11 cellular contexts compared by ENCODE assay signal in the genomic region with DNA sequence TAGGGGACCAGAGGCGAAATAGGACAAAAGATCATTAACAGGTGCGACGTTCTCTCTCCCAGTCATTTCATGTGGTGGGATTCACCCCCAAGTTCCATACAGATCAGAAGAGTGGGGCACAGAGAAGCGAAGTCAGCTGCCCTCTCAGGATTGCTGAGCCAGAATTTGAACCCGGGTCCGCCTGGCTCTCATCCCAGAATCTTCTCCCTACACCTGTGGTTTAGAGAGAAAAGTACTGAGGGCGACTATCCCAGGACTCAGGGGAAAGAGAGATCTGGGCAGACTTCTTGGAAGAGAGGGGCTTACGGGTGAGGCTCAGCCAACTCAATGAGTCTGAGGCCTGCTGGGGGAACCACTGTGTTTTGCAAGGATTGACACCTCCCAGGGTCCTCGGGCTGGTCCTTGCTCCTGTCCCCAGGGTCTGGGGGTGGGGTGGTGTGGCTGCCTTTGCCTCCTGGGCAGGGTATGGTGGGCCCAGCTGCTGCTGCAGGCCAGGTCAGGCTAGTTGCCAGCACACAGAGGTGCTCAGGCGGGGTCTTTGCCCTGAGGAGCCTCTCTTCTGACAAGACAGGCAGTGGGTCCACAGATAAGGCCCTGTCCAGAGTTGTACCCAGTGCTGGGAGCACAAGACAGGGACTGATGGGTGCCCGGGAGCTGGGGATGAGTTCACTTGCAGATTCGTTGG. TPM values are rescaled to one million over a fixed set of nuclear protein-coding genes. Genes with fewer than 3 reads are reported as not detected.
DNase-seq lines count a peak whose midpoint lies in the region; ATAC-seq, FAIRE-seq and TF ChIP-seq lines count a peak whose summit lies in the region.
"Had no signal": no experiment of that assay in that cellular context is flagged by ENCODE, and none has a peak within 500 bp of the region (broad histone marks: within the 10 kb centered on the region; RNA-seq: fewer than 3 reads in every experiment).

No MANE protein-coding gene starts in this region.

- H3K18ac ChIP-seq in mesendoderm (ENCODE audit: low read length), result no peak overlapping the region

- no peak overlapping the region for H4K5ac ChIP-seq in mesendoderm (ENCODE audit: low read length)

- H2AFZ ChIP-seq in mammary epithelial cell (ENCODE audit: low read depth, low read length) (no peak overlapping the region), K562 (ENCODE audit: low read depth, low read length) (no peak overlapping the region)

- POLR2A ChIA-PET in MCF 10A (lab: Yijun Ruan, JAX) (no interaction called here), K562 (lab: Yijun Ruan, JAX) (no interaction called here)

- intact Hi-C loops in MCF 10A (cut with micrococcal nuclease) (no loop called here), mammary epithelial cell (cut with micrococcal nuclease) (no loop called here), K562 (cut with micrococcal nuclease) (no loop called here), transverse colon (cut with DNase I; ENCODE audit: low total_unique reads) (no loop called here)

- H3K27ac ChIP-seq in mammary epithelial cell (ENCODE audit: insufficient read depth, low read depth, low read length) (no peak overlapping the region), K562 (ENCODE audit: extremely low read depth, low read depth, low read length) (no peak overlapping the region), mesendoderm (ENCODE audit: low read depth, low read length) (no peak overlapping the region), transverse colon (peak overlapping the region; percentile 92 to 96 (median 94))

- peaks cover 5% of the 10 kb centered on the region for H3K36me3 Mint-ChIP-seq in MCF 10A (ENCODE audit: insufficient read depth, unreplicated experiment)

- H4K20me1 ChIP-seq in mammary epithelial cell (ENCODE audit: insufficient read depth, low read length) (no peaks in the 10 kb centered on the region), K562 (replicated peaks; ENCODE audit: control insufficient read depth, insufficient read depth, low read length) (peaks cover 16% of the 10 kb centered on the region)

- no peak for TF ChIP-seq POLR2A in K562 (conservative IDR thresholded peaks at IDR 0.05)
- no peak for TF ChIP-seq POLR2A in transverse colon (IDR thresholded peaks at IDR 0.05)

- no peak overlapping the region for H2BK120ac ChIP-seq in mesendoderm (ENCODE audit: low read depth, low read length)

- H4K8ac ChIP-seq in mesendoderm (ENCODE audit: low read depth, low read length), result no peak overlapping the region

- H3K4me2 ChIP-seq in mammary epithelial cell (ENCODE audit: insufficient read depth, low read depth, low read length) (no peak overlapping the region), K562 (ENCODE audit: insufficient read depth, low read length) (0 out of 2 replicates have a peak overlapping the region, but pooled peaks have one; percentile 66), mesendoderm (ENCODE audit: low read length) (peak overlapping the region; percentile 20)

- no peaks in the 10 kb centered on the region for H3K4me1 Mint-ChIP-seq in MCF 10A (ENCODE audit: insufficient read depth, unreplicated experiment)

- H3K36me3 ChIP-seq in mammary epithelial cell (ENCODE audit: insufficient read depth, low read length) (no peaks in the 10 kb centered on the region), K562 (ENCODE audit: control insufficient read depth, insufficient read depth, low read length) (no peaks in the 10 kb centered on the region; the same call in 2 of the 3 replicates), mesendoderm (ENCODE audit: control insufficient read depth, insufficient read depth, low read length) (no peaks in the 10 kb centered on the region), transverse colon (no peaks in the 10 kb centered on the region)

- no peaks in the 10 kb centered on the region for H3K27me3 ChIP-seq in mammary epithelial cell (ENCODE audit: insufficient read depth, low read length)
- H3K27me3 ChIP-seq in K562 (ENCODE audit: control insufficient read depth in 2 of 2, insufficient read depth in 2 of 2, low read length in 2 of 2), result peaks cover 4 to 53% of the 10 kb centered on the region in 2 experiments
- H3K27me3 ChIP-seq in mesendoderm (ENCODE audit: insufficient read depth, low read length, poor library complexity), result no peaks in the 10 kb centered on the region
- no peaks in the 10 kb centered on the region for H3K27me3 ChIP-seq in transverse colon

- BruUV-seq in MCF 10A (replicated peaks; lab: Mats Ljungman, UMichigan) (no TSS peak), mammary epithelial cell (replicated peaks; lab: Mats Ljungman, UMichigan) (no TSS peak), K562 (replicated peaks; lab: Mats Ljungman, UMichigan) (TSS peak; percentile 64)

- H3K56ac ChIP-seq in mesendoderm (ENCODE audit: low read length), result peak overlapping the region; percentile 56

- H3K4me3 ChIP-seq in mammary epithelial cell (replicated peaks in 1 of 3; ENCODE audit: insufficient read depth in 1 of 3, low read depth in 2 of 3, low read length in 3 of 3) (no peak overlapping the region), K562 (no peak overlapping the region), mesendoderm (ENCODE audit: low read length) (no peak overlapping the region), transverse colon (peak overlapping the region; percentile 52 to 85 (median 69))

- no peak overlapping the region for H3K4ac ChIP-seq in mesendoderm (ENCODE audit: low read depth, low read length)

- H3K9me3 ChIP-seq in mammary epithelial cell (replicated peaks; ENCODE audit: insufficient read depth, low read length) (no peaks in the 10 kb centered on the region), K562 (replicated peaks; ENCODE audit: control insufficient read depth, insufficient read depth, low read depth, low read length) (no peaks in the 10 kb centered on the region), transverse colon (no peaks in the 10 kb centered on the region)

- H3K27me3 Mint-ChIP-seq in MCF 10A (ENCODE audit: insufficient read depth, unreplicated experiment), result no peaks in the 10 kb centered on the region

- H3K79me1 ChIP-seq in mesendoderm (ENCODE audit: low read length), result no peaks in the 10 kb centered on the region

- H3K4me1 ChIP-seq in mammary epithelial cell (ENCODE audit: insufficient read depth, low read length) (peaks cover 7% of the 10 kb centered on the region), K562 (replicated peaks in 1 of 2; ENCODE audit: control insufficient read depth in 2 of 2, insufficient read depth in 2 of 2, low read length in 2 of 2) (peaks cover 4 to 29% of the 10 kb centered on the region in 2 experiments; a peak in 4 of 5 replicates), mesendoderm (ENCODE audit: control insufficient read depth, low read depth, low read length) (no peaks in the 10 kb centered on the region), transverse colon (peaks cover 22 to 82% (median 62%) of the 10 kb centered on the region in 4 donors)

- dilution Hi-C loops in mammary epithelial cell (cut with HindIII; ENCODE audit: low sequenced_read_pairs), result loop anchor here (5.0 kb wide), 1 partner anchor 54 kb away; no protein-coding TSS in a partner anchor

- DNase-seq in MCF 10A (ENCODE audit: unreplicated experiment), result no peak
- DNase-seq in mammary epithelial cell, result no peak
- DNase-seq in K562 (ENCODE audit: extremely low read depth in 1 of 4, low spot score in 3 of 4), result no peak
- DNase-seq in mesendoderm, result no peak
- DNase-seq in transverse colon, result peak; percentile 11
- DNase-seq in activated gamma-delta T cell (lab: John Stamatoyannopoulos, UW), result no peak
- no peak for DNase-seq in SHP77 (lab: John Stamatoyannopoulos, UW)
- DNase-seq in AML-193 (lab: John Stamatoyannopoulos, UW), result no peak
- DNase-seq: stimulated activated CD4-positive, alpha-beta T cell treated with anti-CD3 and anti-CD28 coated beads, Interleukin-4, amount 100 ng/mL, for 1 hour had no signal

- H3K23ac ChIP-seq in mesendoderm (ENCODE audit: low read length), result no peak overlapping the region

- H3K9me1 ChIP-seq in K562 (ENCODE audit: control insufficient read depth, insufficient read depth, low read length), result no peaks in the 10 kb centered on the region

- H3K9me3 Mint-ChIP-seq in MCF 10A (ENCODE audit: unreplicated experiment), result no peaks in the 10 kb centered on the region

- no peak overlapping the region for H2BK15ac ChIP-seq in mesendoderm (replicated peaks; ENCODE audit: low read depth)

- H3K4me3 Mint-ChIP-seq in MCF 10A (ENCODE audit: unreplicated experiment), result peak overlapping the region; percentile 68

- H3K79me2 ChIP-seq in mammary epithelial cell (ENCODE audit: insufficient read depth, low read length) (no peaks in the 10 kb centered on the region), K562 (ENCODE audit: control insufficient read depth, insufficient read depth, low read length) (no peaks in the 10 kb centered on the region), mesendoderm (ENCODE audit: control insufficient read depth, insufficient read depth, low read length) (no peaks in the 10 kb centered on the region)

- TF ChIP-seq EP300 in K562 (IDR thresholded peaks at IDR 0.05; ENCODE audit: low read length) (no peak), transverse colon (IDR thresholded peaks at IDR 0.05; ENCODE audit: low read depth) (no peak)

- H2AK5ac ChIP-seq in mesendoderm (ENCODE audit: low read length), result no peak overlapping the region

- H3K9ac ChIP-seq in mammary epithelial cell (ENCODE audit: insufficient read depth, low read length) (no peak overlapping the region), K562 (ENCODE audit: insufficient read depth in 1 of 2, low read depth in 2 of 2, low read length in 2 of 2) (peak overlapping the region in 1 of 2 experiments; percentile 55; a peak in 2 of 4 replicates), mesendoderm (ENCODE audit: low read length) (peak overlapping the region; percentile 72)

- WGBS in mammary epithelial cell (ENCODE audit: low coverage, missing lambda C conversion rate), result 71% methylated on average over 11 of the region's 12 CpGs
- WGBS in K562 (ENCODE audit: insufficient coverage, low coverage, missing lambda C conversion rate), result 20% methylated on average over 12 of the region's 12 CpGs
- WGBS in mesendoderm (ENCODE audit: extremely low coverage, insufficient coverage, low lambda C conversion rate), result no CpG with 5 or more reads among the region's 12 CpGs
- 33 to 53% methylated on average over 1 to 12 of the region's 12 CpGs for WGBS in transverse colon (ENCODE audit: low coverage in 1 of 2), 2 donors

- TF ChIP-seq CTCF in MCF 10A (IDR thresholded peaks at IDR 0.05; ENCODE audit: unreplicated experiment) (no peak), mammary epithelial cell (conservative IDR thresholded peaks at IDR 0.05 in 1 of 2, IDR thresholded peaks at IDR 0.05 in 1 of 2; ENCODE audit: extremely low read depth in 1 of 2, insufficient read depth in 1 of 2, low read depth in 1 of 2, low read length in 2 of 2) (no peak), K562 (IDR thresholded peaks at IDR 0.05 in 2 of 3, conservative IDR thresholded peaks at IDR 0.05 in 1 of 3; ENCODE audit: insufficient read depth in 2 of 3, low read depth in 1 of 3, low read length in 3 of 3) (no peak), transverse colon (IDR thresholded peaks at IDR 0.05) (no peak)

- no peak for FAIRE-seq in K562 (lab: Jason Lieb, UNC)
- FAIRE-seq: frontal cortex had no signal

- ATAC-seq in K562, result no peak

- CTCF ChIA-PET in MCF 10A (lab: Yijun Ruan, JAX), result no interaction called here
- CTCF ChIA-PET in mammary epithelial cell (lab: Charles Lee; ENCODE audit: low non-redundant PET), result no interaction called here
- CTCF ChIA-PET in K562 (lab: Yijun Ruan, JAX; ENCODE audit: low intra/inter-chr PET ratio), result interaction anchor here (1.5 kb wide), 1 partner anchor 22 kb away, joined by 5 read pairs; no protein-coding TSS in a partner anchor

- H3K27ac Mint-ChIP-seq in MCF 10A (ENCODE audit: low read depth, unreplicated experiment), result no peak overlapping the region

- no peak for TF ChIP-seq RAD21 in K562 (CRISPR knock-in tag; conservative IDR thresholded peaks at IDR 0.05 in 1 of 2, IDR thresholded peaks at IDR 0.05 in 1 of 2)

- H2BK5ac ChIP-seq in mesendoderm (ENCODE audit: low read length), result no peak overlapping the region

- in situ Hi-C loops in mammary epithelial cell (cut with MboI; ENCODE audit: low sequenced_read_pairs in 2 of 2) (no loop called here), K562 (cut with MboI) (no loop called here), transverse colon (cut with MboI; ENCODE audit: low pct_ligation_motif_present in 1 of 4, low pct_unique_long_range_greater_than_20kb in 1 of 4, low sequenced_read_pairs in 3 of 4) (no loop called here)

RNA-seq across cellular contexts. Expression of a gene that starts 1.1 kb away (rescaled TPM):
- 0.26 and 0.49 TPM in 2 replicates for total RNA-seq in MCF 10A (2022)
- 1 to 10 TPM; 3.0 to 4.3 TPM for total RNA-seq in mammary epithelial cell
- polyA plus RNA-seq in mammary epithelial cell, result 1.5 TPM
- polyA minus RNA-seq in mammary epithelial cell, result 1.7 TPM
- total RNA-seq in K562 (2011; cell fraction: chromatin; rRNA removed; ENCODE audit: low replicate concordance), result 1.3 and 7.9 TPM in 2 replicates
- 2.8 TPM in 2 replicates for total RNA-seq in K562 (2011; cell fraction: nucleolus; rRNA removed)
- 4.2 and 4.4 TPM in 2 replicates for total RNA-seq in K562 (2011; cell fraction: nucleoplasm; rRNA removed)
- total RNA-seq in K562 (2014; rRNA removed), result 0.36 TPM in 1 of 2 replicates, not detected in the other
- 0.04 TPM in 1 of 2 replicates, not detected in the other for total RNA-seq in K562 (2014; rRNA removed; fragmentation: Illumina TruSeq; extraction: Trizol)
- 0.14 TPM in 1 of 2 replicates, not detected in the other for total RNA-seq in K562 (2015; rRNA removed; fragmentation: Illumina TruSeq; extraction: Trizol)
- total RNA-seq in K562 (2021), result 0.40 and 0.44 TPM in 2 replicates
- polyA plus RNA-seq in K562 (2011; rRNA removed), result 0.43 and 1.7 TPM in 2 replicates
- 0.49 and 0.81 TPM in 2 replicates for polyA plus RNA-seq in K562 (2011; cell fraction: cytosol; rRNA removed)
- polyA plus RNA-seq in K562 (2011; cell fraction: nucleus; rRNA removed), result 4.4 and 6.0 TPM in 2 replicates
- 1.00 and 1.3 TPM in 2 replicates for polyA plus RNA-seq in K562 (2012)
- 0.13 and 0.44 TPM in 2 replicates for polyA plus RNA-seq in K562 (2014; fragmentation: Illumina TruSeq; extraction: Trizol)
- polyA plus RNA-seq in K562 (2014; fragmentation: Nextera tagmentation; extraction: Ambion mirVana), result not detected
- polyA plus RNA-seq in K562 (2014; rRNA removed), result 0.05 and 0.12 TPM in 2 replicates
- 0.53 and 0.84 TPM in 2 replicates for polyA minus RNA-seq in K562 (2011; rRNA and poly(A)+ RNA removed)
- 0.86 and 3.5 TPM in 2 replicates for polyA minus RNA-seq in K562 (2011; cell fraction: cytosol; rRNA and poly(A)+ RNA removed)
- 1.5 and 3.6 TPM in 2 replicates for polyA minus RNA-seq in K562 (2011; cell fraction: nucleus; rRNA and poly(A)+ RNA removed)
- 13.6 TPM for polyA plus RNA-seq in mesendoderm (2013, experiment 1 of 2)
- 13.4 TPM for polyA plus RNA-seq in mesendoderm (2013, experiment 2 of 2)
- 100 to 1,000 TPM; 210 to 290 (median 214) TPM for total RNA-seq in transverse colon

RNA-seq across cellular contexts. Expression of a gene that starts 33.7 kb away (rescaled TPM):
- not detected in 2 replicates for total RNA-seq in MCF 10A (2022)
- total RNA-seq in mammary epithelial cell, result not detected
- polyA plus RNA-seq in mammary epithelial cell, result not detected
- not detected for polyA minus RNA-seq in mammary epithelial cell
- 0.21 and 0.25 TPM in 2 replicates for total RNA-seq in K562 (2011; cell fraction: chromatin; rRNA removed; ENCODE audit: low replicate concordance)
- total RNA-seq in K562 (2011; cell fraction: nucleolus; rRNA removed), result 0.33 TPM in 1 of 2 replicates, not detected in the other
- total RNA-seq in K562 (2011; cell fraction: nucleoplasm; rRNA removed), result not detected in 2 replicates
- total RNA-seq in K562 (2014; rRNA removed), result not detected in 2 replicates
- not detected in 2 replicates for total RNA-seq in K562 (2014; rRNA removed; fragmentation: Illumina TruSeq; extraction: Trizol)
- total RNA-seq in K562 (2015; rRNA removed; fragmentation: Illumina TruSeq; extraction: Trizol), result not detected in 2 replicates
- not detected in 2 replicates for total RNA-seq in K562 (2021)
- polyA plus RNA-seq in K562 (2011; rRNA removed), result 0.03 and 0.04 TPM in 2 replicates
- 0.03 and 0.12 TPM in 2 replicates for polyA plus RNA-seq in K562 (2011; cell fraction: cytosol; rRNA removed)
- polyA plus RNA-seq in K562 (2011; cell fraction: nucleus; rRNA removed), result not detected in 2 replicates
- polyA plus RNA-seq in K562 (2012), result 0.04 and 0.05 TPM in 2 replicates
- polyA plus RNA-seq in K562 (2014; fragmentation: Illumina TruSeq; extraction: Trizol), result not detected in 2 replicates
- not detected for polyA plus RNA-seq in K562 (2014; fragmentation: Nextera tagmentation; extraction: Ambion mirVana)
- not detected in 2 replicates for polyA plus RNA-seq in K562 (2014; rRNA removed)
- not detected in 2 replicates for polyA minus RNA-seq in K562 (2011; rRNA and poly(A)+ RNA removed)
- polyA minus RNA-seq in K562 (2011; cell fraction: cytosol; rRNA and poly(A)+ RNA removed), result not detected in 2 replicates
- not detected in 2 replicates for polyA minus RNA-seq in K562 (2011; cell fraction: nucleus; rRNA and poly(A)+ RNA removed)
- 0.03 TPM for polyA plus RNA-seq in mesendoderm (2013, experiment 1 of 2)
- polyA plus RNA-seq in mesendoderm (2013, experiment 2 of 2), result 0.06 TPM
- 10 to 100 TPM; 64.7 to 88.1 (median 72.0) TPM for total RNA-seq in transverse colon
- total RNA-seq: Daoy, frontal cortex had no signal

RNA-seq across cellular contexts. Expression of a gene that starts 34.7 kb away (rescaled TPM):
- total RNA-seq in MCF 10A (2022) (not detected in 2 replicates), mammary epithelial cell (not detected), K562 (2014; rRNA removed) (not detected in 2 replicates), K562 (2014; rRNA removed; fragmentation: Illumina TruSeq; extraction: Trizol) (not detected in 2 replicates), K562 (2015; rRNA removed; fragmentation: Illumina TruSeq; extraction: Trizol) (not detected in 2 replicates), K562 (2021) (not detected in 2 replicates), transverse colon (100 to 1,000 TPM in 1 of 4 donors, 10 to 100 TPM in 3; 16.0 to 126 (median 49.4) TPM)
- polyA plus RNA-seq in mammary epithelial cell (not detected), K562 (2011; rRNA removed) (not detected in 2 replicates), K562 (2014; fragmentation: Illumina TruSeq; extraction: Trizol) (not detected in 2 replicates), K562 (2014; fragmentation: Nextera tagmentation; extraction: Ambion mirVana) (not detected), K562 (2014; rRNA removed) (not detected in 2 replicates)
- not detected for polyA minus RNA-seq in mammary epithelial cell
- 2.0 and 3.9 TPM in 2 replicates for total RNA-seq in K562 (2011; cell fraction: chromatin; rRNA removed; ENCODE audit: low replicate concordance)
- 2.4 and 4.2 TPM in 2 replicates for total RNA-seq in K562 (2011; cell fraction: nucleolus; rRNA removed)
- 1.1 and 1.8 TPM in 2 replicates for total RNA-seq in K562 (2011; cell fraction: nucleoplasm; rRNA removed)
- not detected in 2 replicates for polyA plus RNA-seq in K562 (2011; cell fraction: cytosol; rRNA removed)
- polyA plus RNA-seq in K562 (2011; cell fraction: nucleus; rRNA removed), result 0.74 and 0.86 TPM in 2 replicates
- polyA plus RNA-seq in K562 (2012), result 0.33 TPM in 1 of 2 replicates, not detected in the other
- polyA minus RNA-seq in K562 (2011; rRNA and poly(A)+ RNA removed), result not detected in 2 replicates
- not detected in 2 replicates for polyA minus RNA-seq in K562 (2011; cell fraction: cytosol; rRNA and poly(A)+ RNA removed)
- 1.4 TPM in 1 of 2 replicates, not detected in the other for polyA minus RNA-seq in K562 (2011; cell fraction: nucleus; rRNA and poly(A)+ RNA removed)
- 0.11 TPM for polyA plus RNA-seq in mesendoderm (2013, experiment 1 of 2)
- polyA plus RNA-seq in mesendoderm (2013, experiment 2 of 2), result not detected
- total RNA-seq: Daoy, frontal cortex had no signal

Comparison
In these comparisons a context has a peak if more than half of its experiments do, and no peak if none do; other contexts are left out.
1. H3K27ac ChIP-seq: peak in transverse colon (4 of 4); none in mammary epithelial cell (single experiment), K562 (single experiment) and mesendoderm (single experiment).
2. H3K4me3 ChIP-seq: peak in transverse colon (4 of 4); none in mammary epithelial cell (0 of 3), K562 (single experiment) and mesendoderm (single experiment).
3. RNA of a gene that starts 1.1 kb away (total RNA-seq): 210 to 290 TPM in transverse colon; 3.0 to 4.3 TPM in mammary epithelial cell, 0.04 to 7.9 TPM in K562 and 0.26 to 0.49 TPM in MCF 10A; every median in the first group is over 10 times any median in the second.
4. RNA of a gene that starts 33.7 kb away (total RNA-seq): 64.7 to 88.1 TPM in transverse colon; not detected in MCF 10A, not detected in mammary epithelial cell and 0.21 to 0.33 TPM in K562; every median in the first group is over 10 times any median in the second.